ENCODE assay signal across 8 cellular contexts in the genomic region with DNA sequence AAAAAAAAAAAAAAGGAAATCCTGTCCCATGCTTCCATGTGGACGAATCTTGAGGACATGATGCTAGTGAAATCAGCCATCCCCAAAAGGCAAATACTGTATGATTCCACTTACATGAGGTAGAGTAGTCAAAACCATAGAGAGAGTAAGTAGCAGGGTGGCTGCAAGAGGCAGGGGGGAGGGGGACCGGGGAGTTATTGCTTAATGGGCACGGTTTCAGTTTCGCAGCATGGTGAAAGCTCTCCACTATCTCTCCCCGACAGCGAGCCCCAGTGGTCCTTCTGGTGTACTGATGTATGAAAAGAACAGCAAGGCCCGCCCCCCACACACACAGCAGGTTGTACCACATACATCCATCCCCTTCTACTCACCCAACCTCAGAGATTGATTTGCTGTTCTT. TPM values are rescaled to one million over a fixed set of nuclear protein-coding genes. Genes with fewer than 3 reads are reported as not detected.
A peak's percentile ranks its signal among the peaks of the same experiment; 100 is the strongest.
DNase-seq lines count a peak whose midpoint lies in the region; ATAC-seq and TF ChIP-seq lines count a peak whose summit lies in the region.

No MANE protein-coding gene starts in this region.

- TF ChIP-seq POLR2A in lower leg skin (IDR thresholded peaks at IDR 0.05): no peak

- H3K9me3 ChIP-seq in SU-DHL-6 (ENCODE audit: insufficient read depth, low read length): no peaks in the 10 kb centered on the region

- no peaks in the 10 kb centered on the region for H3K9me2 ChIP-seq in SU-DHL-6 (replicated peaks; ENCODE audit: insufficient read depth, low read length)

- H3K79me2 ChIP-seq in SU-DHL-6 (ENCODE audit: insufficient read depth, low read length): no peaks in the 10 kb centered on the region

- no peaks in the 10 kb centered on the region for H3K27me3 ChIP-seq in SU-DHL-6 (ENCODE audit: low read length)

- intact Hi-C loops in lower leg skin (cut with DNase I; ENCODE audit: low total_unique reads): no loop called here

- 68 to 71% methylated on average over 7 of the region's 7 CpGs for WGBS in lower leg skin, 2 donors

- H3K4me2 ChIP-seq in SU-DHL-6 (ENCODE audit: low read depth, low read length, poor library complexity, severe bottlenecking): peak overlapping the region; percentile 36

- ATAC-seq in GM21390 (IDR thresholded peaks at IDR 0.05; ENCODE audit: unreplicated experiment): peak; percentile 99

- no peak overlapping the region for H3K27ac ChIP-seq in SU-DHL-6 (ENCODE audit: low read depth, low read length)

- no peaks in the 10 kb centered on the region for H3K36me3 ChIP-seq in SU-DHL-6 (ENCODE audit: low read length)

- no peak overlapping the region for H3K9ac ChIP-seq in SU-DHL-6 (ENCODE audit: low read length)

- H3F3A ChIP-seq in SU-DHL-6 (ENCODE audit: insufficient read depth): no peaks in the 10 kb centered on the region

- H3K4me3 ChIP-seq in SU-DHL-6 (ENCODE audit: insufficient read depth, low read length, poor library complexity, severe bottlenecking) (no peak overlapping the region), lower leg skin (ENCODE audit: low read depth, poor library complexity, severe bottlenecking) (no peak overlapping the region)

- TF ChIP-seq CTCF in SU-DHL-6 (IDR thresholded peaks at IDR 0.05; ENCODE audit: insufficient read depth, low read length, poor library complexity, severe bottlenecking): peak; percentile 56
- no peak for TF ChIP-seq CTCF in lower leg skin (IDR thresholded peaks at IDR 0.05)

- DNase-seq in DMS153 (lab: John Stamatoyannopoulos, UW) (peak; percentile 23), HuH-7 (ENCODE audit: low spot score) (peak; percentile 87), anterior cingulate cortex (lab: John Stamatoyannopoulos, UW) (peak in 34 of 58 donors; percentile 11 to 56 (median 30)), lower leg skin (ENCODE audit: low spot score in 2 of 2) (peak; percentile 60 to 91), LoVo (ENCODE audit: low spot score) (no peak)
- peak; percentile 41 for DNase-seq in stimulated activated CD8-positive, alpha-beta memory T cell treated with anti-CD3 and anti-CD28 coated beads, Interleukin-7, amount 100 ng/mL, for 24 hours (ENCODE audit: low read depth)

- no peak overlapping the region for H2AFZ ChIP-seq in SU-DHL-6 (ENCODE audit: low read depth, low read length, severe bottlenecking)

- H4K20me1 ChIP-seq in SU-DHL-6 (ENCODE audit: low read depth, low read length): no peaks in the 10 kb centered on the region

RNA-seq across cellular contexts. Expression of a gene that starts 32.8 kb away (rescaled TPM):
- 10 to 100 TPM in 3 of 4 donors, 1 to 10 TPM in 1; 5.1 to 14.5 (median 10.9) TPM for total RNA-seq in lower leg skin

RNA-seq across cellular contexts. Expression of a gene that starts 58.9 kb away (rescaled TPM):
- total RNA-seq in lower leg skin: 10 to 100 TPM; 40.0 to 66.2 (median 60.8) TPM
